22 cellular contexts compared by ENCODE assay signal in the genomic region with DNA sequence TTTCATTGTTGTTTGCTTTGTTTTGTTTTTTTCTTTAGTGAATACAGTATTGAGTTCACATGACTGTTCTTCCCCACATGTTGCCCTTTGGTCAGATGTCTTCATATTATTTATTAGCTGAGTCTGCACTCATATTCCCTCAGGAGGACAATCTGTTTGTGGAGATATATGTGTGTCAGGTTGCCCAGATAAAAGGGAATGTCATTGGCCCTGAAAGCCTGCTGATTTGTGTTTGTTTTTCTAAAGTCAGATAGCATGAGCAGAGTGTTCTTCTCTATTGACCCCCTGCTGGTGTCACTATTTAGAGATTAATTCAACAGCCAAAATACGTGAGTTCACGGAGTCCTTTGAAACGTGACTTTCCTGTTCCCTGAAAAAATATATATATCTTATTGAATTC.
DNase-seq lines count a peak whose midpoint lies in the region; ATAC-seq and TF ChIP-seq lines count a peak whose summit lies in the region.
"Had no signal": no experiment of that assay in that cellular context is flagged by ENCODE, and none has a peak within 500 bp of the region (broad histone marks: within the 10 kb centered on the region; RNA-seq: fewer than 3 reads in every experiment).

No MANE protein-coding gene starts in this region.

- no peak for TF ChIP-seq CTCF in GM23338 (conservative IDR thresholded peaks at IDR 0.05; ENCODE audit: low read depth in 2 of 2)
- TF ChIP-seq CTCF in endodermal cell (conservative IDR thresholded peaks at IDR 0.05) = no peak
- TF ChIP-seq CTCF in neural progenitor cell (IDR thresholded peaks at IDR 0.05) = no peak
- TF ChIP-seq CTCF in esophagus muscularis mucosa (IDR thresholded peaks at IDR 0.05) = no peak

- H3K4me1 ChIP-seq in GM23338 (ENCODE audit: insufficient read depth) (peaks cover 13% of the 10 kb centered on the region), endodermal cell (ENCODE audit: control insufficient read depth, insufficient read depth, low read length) (peaks cover 3% of the 10 kb centered on the region), neural progenitor cell (peaks cover 16% of the 10 kb centered on the region), esophagus muscularis mucosa (no peaks in the 10 kb centered on the region)
- H3K4me1 ChIP-seq: transverse colon had no signal

- no peaks in the 10 kb centered on the region for H3K27me3 Mint-ChIP-seq in GM23338 (ENCODE audit: insufficient read depth, low read depth, poor library complexity)
- H3K27me3 Mint-ChIP-seq in endodermal cell (ENCODE audit: insufficient read depth) = no peaks in the 10 kb centered on the region
- H3K27me3 Mint-ChIP-seq in neural progenitor cell (ENCODE audit: insufficient read depth, low read depth) = peaks cover 4% of the 10 kb centered on the region
- H3K27me3 Mint-ChIP-seq: activated CD4-positive, alpha-beta T cell treated with anti-CD3 and anti-CD28 coated beads, Interleukin-2, amount 10 ng/mL, durations not matched to agents 7 days and 5 days; CD4-positive, alpha-beta memory T cell; naive B cell; stimulated activated naive CD8-positive, alpha-beta T cell treated with anti-CD3 and anti-CD28 coated beads, Interleukin-15, Interleukin-2, amounts not matched to agents 100 ng/mL and 50 ng/mL, for 24 hours had no signal

- H3K36me3 Mint-ChIP-seq in GM23338 (ENCODE audit: low read depth) = no peaks in the 10 kb centered on the region
- H3K36me3 Mint-ChIP-seq in endodermal cell (ENCODE audit: low read depth) = no peaks in the 10 kb centered on the region
- H3K36me3 Mint-ChIP-seq in neural progenitor cell = no peaks in the 10 kb centered on the region
- H3K36me3 Mint-ChIP-seq: CD4-positive, alpha-beta memory T cell; naive B cell had no signal

- WGBS in endodermal cell (ENCODE audit: insufficient coverage in 1 of 2, insufficient read length in 1 of 2), 2 experiments = no CpG with 5 or more reads among the region's 3 CpGs
- whole genome bisulfite sequencing in esophagus muscularis mucosa = 53% methylated on average over 3 of the region's 3 CpGs

- intact Hi-C loops in posterior vena cava (cut with DNase I) (no loop called here), esophagus muscularis mucosa (cut with DNase I) (no loop called here)

- H3K9ac ChIP-seq in endodermal cell (ENCODE audit: extremely low read depth, low read length, poor library complexity, severe bottlenecking) (no peak overlapping the region), neural progenitor cell (no peak overlapping the region)

- H3K4me2 ChIP-seq in GM23338 (no peak overlapping the region), neural progenitor cell (peak overlapping the region; percentile 27)

- H3K27ac ChIP-seq in GM23338 (ENCODE audit: low read depth) = no peak overlapping the region
- H3K27ac ChIP-seq in endodermal cell (ENCODE audit: low read depth, low read length) = no peak overlapping the region
- H3K27ac ChIP-seq in neural progenitor cell = no peak overlapping the region
- H3K27ac ChIP-seq in esophagus muscularis mucosa (replicated peaks in 1 of 4) = no peak overlapping the region
- H3K27ac ChIP-seq: transverse colon had no signal

- H3K9me3 Mint-ChIP-seq in GM23338 = no peaks in the 10 kb centered on the region
- H3K9me3 Mint-ChIP-seq in endodermal cell = no peaks in the 10 kb centered on the region
- H3K9me3 Mint-ChIP-seq in neural progenitor cell = no peaks in the 10 kb centered on the region
- H3K9me3 Mint-ChIP-seq: activated CD4-positive, alpha-beta T cell treated with anti-CD3 and anti-CD28 coated beads, Interleukin-2, amount 10 ng/mL, durations not matched to agents 7 days and 5 days; CD4-positive, alpha-beta memory T cell had no signal

- H3K27ac Mint-ChIP-seq in GM23338 (peak overlapping the region; percentile 59; the same call in 1 of the 2 replicates), endodermal cell (peak overlapping the region; percentile 86), neural progenitor cell (peak overlapping the region; percentile 2)
- H3K27ac Mint-ChIP-seq: activated CD4-positive, alpha-beta T cell treated with anti-CD3 and anti-CD28 coated beads, Interleukin-2, amount 10 ng/mL, durations not matched to agents 7 days and 5 days; CD4-positive, alpha-beta memory T cell; naive B cell; stimulated activated naive CD8-positive, alpha-beta T cell treated with anti-CD3 and anti-CD28 coated beads, Interleukin-15, Interleukin-2, amounts not matched to agents 100 ng/mL and 50 ng/mL, for 24 hours had no signal

- H3K4me1 Mint-ChIP-seq in GM23338 = peaks cover 20% of the 10 kb centered on the region
- peaks cover 41% of the 10 kb centered on the region for H3K4me1 Mint-ChIP-seq in endodermal cell
- peaks cover 22% of the 10 kb centered on the region for H3K4me1 Mint-ChIP-seq in neural progenitor cell
- H3K4me1 Mint-ChIP-seq: activated CD4-positive, alpha-beta T cell treated with anti-CD3 and anti-CD28 coated beads, Interleukin-2, amount 10 ng/mL, durations not matched to agents 7 days and 5 days; CD4-positive, alpha-beta memory T cell; naive B cell had no signal

- no peak for TF ChIP-seq POLR2A in esophagus muscularis mucosa (IDR thresholded peaks at IDR 0.05; ENCODE audit: low read depth)

- no peak for ATAC-seq in GM23338

- H4K20me1 ChIP-seq in GM23338 (replicated peaks; ENCODE audit: insufficient read depth) (no peaks in the 10 kb centered on the region), neural progenitor cell (ENCODE audit: low read depth) (no peaks in the 10 kb centered on the region)

- H3K4me3 Mint-ChIP-seq in GM23338 (no peak overlapping the region), endodermal cell (peak overlapping the region; percentile 2), neural progenitor cell (no peak overlapping the region)
- H3K4me3 Mint-ChIP-seq: activated CD4-positive, alpha-beta T cell treated with anti-CD3 and anti-CD28 coated beads, Interleukin-2, amount 10 ng/mL, durations not matched to agents 7 days and 5 days; CD4-positive, alpha-beta memory T cell; naive B cell; stimulated activated naive CD8-positive, alpha-beta T cell treated with anti-CD3 and anti-CD28 coated beads, Interleukin-15, Interleukin-2, amounts not matched to agents 100 ng/mL and 50 ng/mL, for 24 hours had no signal

- H2AFZ ChIP-seq in GM23338 (no peak overlapping the region; the same call in 1 of the 2 replicates), neural progenitor cell (replicated peaks) (peak overlapping the region; percentile 4)

- H3K9me2 ChIP-seq in GM23338 (ENCODE audit: insufficient read depth) = no peaks in the 10 kb centered on the region

- no peaks in the 10 kb centered on the region for H3K9me3 ChIP-seq in endodermal cell (ENCODE audit: control insufficient read depth, low read length)
- no peaks in the 10 kb centered on the region for H3K9me3 ChIP-seq in neural progenitor cell (ENCODE audit: low read depth)
- no peaks in the 10 kb centered on the region for H3K9me3 ChIP-seq in esophagus muscularis mucosa
- H3K9me3 ChIP-seq: transverse colon had no signal

- H3K79me2 ChIP-seq in GM23338 (replicated peaks; ENCODE audit: insufficient read depth) (no peaks in the 10 kb centered on the region), neural progenitor cell (ENCODE audit: low read depth) (no peaks in the 10 kb centered on the region)

- no peak overlapping the region for H3K4me3 ChIP-seq in GM23338
- no peak overlapping the region for H3K4me3 ChIP-seq in endodermal cell (ENCODE audit: low read length)
- H3K4me3 ChIP-seq in neural progenitor cell = no peak overlapping the region
- no peak overlapping the region for H3K4me3 ChIP-seq in esophagus muscularis mucosa
- H3K4me3 ChIP-seq: dorsolateral prefrontal cortex, transverse colon had no signal

- no peaks in the 10 kb centered on the region for H3K27me3 ChIP-seq in GM23338 (ENCODE audit: insufficient read depth)
- H3K27me3 ChIP-seq in endodermal cell (ENCODE audit: control insufficient read depth, insufficient read depth, low read length, poor library complexity, severe bottlenecking) = no peaks in the 10 kb centered on the region
- H3K27me3 ChIP-seq in neural progenitor cell = no peaks in the 10 kb centered on the region
- H3K27me3 ChIP-seq in esophagus muscularis mucosa = no peaks in the 10 kb centered on the region
- H3K27me3 ChIP-seq: transverse colon had no signal

- H3K36me3 ChIP-seq in GM23338 (ENCODE audit: insufficient read depth) = no peaks in the 10 kb centered on the region
- no peaks in the 10 kb centered on the region for H3K36me3 ChIP-seq in endodermal cell (ENCODE audit: control insufficient read depth, insufficient read depth, low read length)
- H3K36me3 ChIP-seq in neural progenitor cell = no peaks in the 10 kb centered on the region
- H3K36me3 ChIP-seq in esophagus muscularis mucosa = no peaks in the 10 kb centered on the region
- H3K36me3 ChIP-seq: transverse colon had no signal

- TF ChIP-seq EP300 in esophagus muscularis mucosa (IDR thresholded peaks at IDR 0.05) = no peak

- no peak for DNase-seq in GM23338 (ENCODE audit: low spot score)
- peak; percentile 45 for DNase-seq in NCI-H345 (lab: John Stamatoyannopoulos, UW)
- DNase-seq in endodermal cell = peak; percentile 48
- peak; percentile 32 for DNase-seq in neural progenitor cell (ENCODE audit: low spot score)
- DNase-seq in activated naive CD4-positive, alpha-beta T cell treated with anti-CD3 and anti-CD28 coated beads, Interleukin-2, amount 50 U/mL, for 16 hours = no peak
- DNase-seq in posterior vena cava (ENCODE audit: low spot score) = no peak
- no peak for DNase-seq in esophagus muscularis mucosa (ENCODE audit: extremely low spot score)
- DNase-seq in NCI-H2171 (lab: John Stamatoyannopoulos, UW) = no peak
- DNase-seq: activated CD4-positive, alpha-beta T cell treated with anti-CD3 and anti-CD28 coated beads, Interleukin-2, amount 10 ng/mL, durations not matched to agents 7 days and 5 days; activated CD8-positive, alpha-beta memory T cell treated with anti-CD3 and anti-CD28 coated beads, Interleukin-2, amount 50 U/mL, for 4 hours; CD4-positive, alpha-beta memory T cell; DMS79; dorsolateral prefrontal cortex; GOT3; kidney; MV-4-11; naive B cell; NCI-H69; small intestine; stimulated activated CD4-positive, alpha-beta T cell treated with anti-CD3 and anti-CD28 coated beads, Interleukin-4, amount 100 ng/mL, for 24 hours; transverse colon had no signal

- H3F3A ChIP-seq in GM23338 (replicated peaks; ENCODE audit: low read depth) (no peaks in the 10 kb centered on the region), neural progenitor cell (ENCODE audit: low read depth) (no peaks in the 10 kb centered on the region)

TF ChIP-seq in GM23338, 12 proteins besides CTCF, POLR2A, EP300 and RAD21:
- TF ChIP-seq NANOG (IDR thresholded peaks at IDR 0.05; ENCODE audit: borderline replicate concordance) = no peak

Comparison
In these comparisons a context has a peak if more than half of its experiments do, and no peak if none do; other contexts are left out.
1. DNase-seq: peak in NCI-H345 (single experiment), endodermal cell (single experiment) and neural progenitor cell (single experiment); none in GM23338 (single experiment), activated naive CD4-positive, alpha-beta T cell treated with anti-CD3 and anti-CD28 coated beads, Interleukin-2, amount 50 U/mL, for 16 hours (single experiment), posterior vena cava (single experiment), esophagus muscularis mucosa (single experiment) and NCI-H2171 (single experiment).
2. H3K27ac Mint-ChIP-seq: peak in every context shown above with its lines; median percentile 86 in endodermal cell; 59 in GM23338; 2 in neural progenitor cell.